6 cellular contexts compared by ENCODE assay signal in genomic region chr2:27407798-27408491, GRCh38. TPM values are rescaled to one million over a fixed set of nuclear protein-coding genes. Genes with fewer than 3 reads are reported as not detected.
DNase-seq lines count a peak whose midpoint lies in the region; ATAC-seq and TF ChIP-seq lines count a peak whose summit lies in the region.

No MANE protein-coding gene starts in this region.

- no peaks in the 10 kb centered on the region for H3K9me3 ChIP-seq in skeletal muscle satellite cell (replicated peaks; ENCODE audit: low read length)

- H3K4me2 ChIP-seq in skeletal muscle satellite cell (ENCODE audit: low read length) = peak overlapping the region; percentile 93

- H3K36me3 ChIP-seq in skeletal muscle satellite cell (ENCODE audit: insufficient read depth, low read length) = peaks cover 13% of the 10 kb centered on the region

- no peaks in the 10 kb centered on the region for H3K27me3 ChIP-seq in skeletal muscle satellite cell (ENCODE audit: control insufficient read depth, insufficient read depth, low read length)

- H3K4me3 ChIP-seq in skeletal muscle satellite cell (ENCODE audit: low read length) = peak overlapping the region; percentile 86

- H3K4me1 ChIP-seq in skeletal muscle satellite cell (ENCODE audit: control insufficient read depth, insufficient read depth, low read length) = peaks cover 21% of the 10 kb centered on the region

- peak; percentile 45 for DNase-seq in SIG-M5 treated with dmso at 0.1 percent for 504 hours (lab: John Stamatoyannopoulos, UW; ENCODE audit: unreplicated experiment)
- DNase-seq in SIG-M5 (lab: John Stamatoyannopoulos, UW) = no peak
- DNase-seq in NCI-H82 treated with DMSO at 0.1 percent for 48 hours (lab: John Stamatoyannopoulos, UW; ENCODE audit: unreplicated experiment) = peak; percentile 72
- peak; percentile 58 to 76 for DNase-seq in erythroblast (lab: John Stamatoyannopoulos, UW)

- TF ChIP-seq POLR2A in erythroblast (IDR thresholded peaks at IDR 0.05; ENCODE audit: low read length) = no peak

- no peak for ATAC-seq in GM18511 (IDR thresholded peaks at IDR 0.05; ENCODE audit: unreplicated experiment)

- H3K9ac ChIP-seq in skeletal muscle satellite cell (ENCODE audit: low read depth, low read length) = peak overlapping the region; percentile 92

RNA-seq across cellular contexts. Expression of gene PPM1G, which starts 1.4 kb away (rescaled TPM):
- total RNA-seq in skeletal muscle satellite cell (2012; rRNA removed) = 73.2 and 84.2 TPM in 2 replicates

RNA-seq across cellular contexts. Expression of gene NRBP1, which starts 20.5 kb away (rescaled TPM):
- 91.3 and 96.3 TPM in 2 replicates for total RNA-seq in skeletal muscle satellite cell (2012; rRNA removed)

RNA-seq across cellular contexts. Expression of gene ZNF513, which starts 27.4 kb away (rescaled TPM):
- 5.7 and 6.1 TPM in 2 replicates for total RNA-seq in skeletal muscle satellite cell (2012; rRNA removed)

RNA-seq across cellular contexts. Expression of gene KRTCAP3, which starts 34.2 kb away (rescaled TPM):
- total RNA-seq in skeletal muscle satellite cell (2012; rRNA removed) = not detected in 2 replicates

RNA-seq across cellular contexts. Expression of gene SNX17, which starts 37.5 kb away (rescaled TPM):
- 109 and 121 TPM in 2 replicates for total RNA-seq in skeletal muscle satellite cell (2012; rRNA removed)
